Comparison of ENCODE assay signal across 8 cellular contexts in the genomic region with DNA sequence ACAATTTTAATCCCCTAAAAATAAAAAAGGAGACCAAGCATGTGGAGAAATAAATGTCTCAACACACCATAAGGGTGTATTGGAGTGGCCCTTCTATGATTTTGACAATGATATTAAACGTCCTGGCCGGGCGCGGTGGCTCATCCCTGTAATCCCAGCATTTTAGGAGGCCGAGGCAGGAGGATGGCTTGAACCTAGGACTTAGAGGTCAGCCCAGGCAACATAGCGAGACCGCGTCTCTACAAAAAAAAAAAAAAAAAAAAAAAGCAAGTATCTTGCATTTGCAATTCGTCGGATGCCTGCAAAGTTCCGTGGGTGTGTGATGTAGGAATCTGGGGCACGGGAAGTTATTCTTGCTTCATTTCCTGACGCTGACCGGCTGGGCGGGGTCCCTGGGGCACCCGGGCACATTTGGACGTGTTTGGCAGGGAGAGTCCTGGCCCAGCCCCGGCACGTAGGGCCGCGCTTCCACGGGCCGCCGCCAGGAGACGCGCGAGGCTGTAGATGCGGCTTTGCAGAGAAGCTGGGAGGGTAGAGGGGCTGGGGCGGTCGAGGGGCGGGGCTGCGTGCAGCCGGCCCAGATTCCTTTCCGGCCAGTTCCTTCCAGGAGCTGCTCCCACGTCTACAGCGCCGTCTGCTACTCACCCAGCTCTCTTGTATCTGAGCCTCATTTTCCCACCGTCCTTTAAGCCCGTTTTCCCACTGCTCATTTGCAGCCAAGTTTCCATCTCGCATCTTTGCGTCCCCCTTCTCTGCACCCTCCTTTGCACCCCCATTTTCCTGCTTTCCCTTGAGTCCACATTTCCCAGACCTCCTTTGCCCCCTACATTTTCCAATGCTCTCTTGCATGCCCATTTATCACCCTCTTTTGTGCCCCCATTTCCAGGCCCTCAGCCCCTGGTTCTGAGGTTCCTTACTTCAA. TPM values are rescaled to one million over a fixed set of nuclear protein-coding genes. Genes with fewer than 3 reads are reported as not detected.
DNase-seq lines count a peak whose midpoint lies in the region; ATAC-seq, FAIRE-seq and TF ChIP-seq lines count a peak whose summit lies in the region.

No MANE protein-coding gene starts in this region.

- peak overlapping the region; percentile 30 for H2AFZ ChIP-seq in fibroblast of lung (ENCODE audit: low read length)

- peaks cover 2% of the 10 kb centered on the region for H3K4me1 ChIP-seq in fibroblast of lung (ENCODE audit: control insufficient read depth, extremely low read depth, insufficient read depth, low read length)

- no peak for FAIRE-seq in RCC 7860 (lab: Jason Lieb, UNC)

- H3K4me3 ChIP-seq in fibroblast of lung (replicated peaks in 1 of 4; ENCODE audit: control extremely low read depth in 1 of 4, insufficient read depth in 1 of 4, low read depth in 3 of 4, low read length in 4 of 4), result peak overlapping the region in 2 of 4 experiments; percentile 28 to 43

- no peaks in the 10 kb centered on the region for H3K9me3 ChIP-seq in fibroblast of lung (ENCODE audit: control insufficient read depth, insufficient read depth, low read depth, low read length)

- DNase-seq in GM10248 (ENCODE audit: extremely low spot score) (peak; percentile 91), Kasumi-1 (lab: John Stamatoyannopoulos, UW) (peak; percentile 85 to 86), RCC 7860 (ENCODE audit: low spot score) (peak; percentile 80), activated T-helper 1 cell treated with Interleukin-2 at 50 U/mL for 16 hours (ENCODE audit: low read depth) (peak; percentile 65), fibroblast of lung (ENCODE audit: low read depth in 2 of 2) (peak; percentile 86 to 88)
- peak; percentile 60 to 82 (median 74) for DNase-seq in naive thymus-derived CD8-positive, alpha-beta T cell
- peak; percentile 82 to 92 for DNase-seq in stimulated activated effector memory CD8-positive, alpha-beta T cell treated with anti-CD3 and anti-CD28 coated beads, Interleukin-12 subunit alpha, Interleukin-12 subunit beta, amount 100 ng/mL, for 72 hours (ENCODE audit: low spot score in 2 of 2)

- H4K20me1 ChIP-seq in fibroblast of lung (ENCODE audit: control insufficient read depth, extremely low read depth, insufficient read depth, low read length), result no peaks in the 10 kb centered on the region

- H3K9ac ChIP-seq in fibroblast of lung (ENCODE audit: insufficient read depth, low read length), result no peak overlapping the region

- POLR2A ChIA-PET in GM10248 (lab: Yijun Ruan, JAX), result interaction anchor here (0.6 kb wide), 2 partner anchors 81 to 87 kb away, joined by 3 to 4 read pairs; partner anchors contain the start of gene SWSAP1
- POLR2A ChIA-PET in naive thymus-derived CD8-positive, alpha-beta T cell (lab: Charles Lee), result interaction anchor here (0.7 to 0.8 kb wide), 3 partner anchors 31 to 203 kb away, joined by 3 to 6 read pairs (median 5); no protein-coding TSS in a partner anchor

- no peaks in the 10 kb centered on the region for H3K27me3 ChIP-seq in fibroblast of lung (ENCODE audit: control insufficient read depth, insufficient read depth, low read length)

- peaks cover 6 to 54% (median 24%) of the 10 kb centered on the region in 5 donors for H3K27me3 Mint-ChIP-seq in naive thymus-derived CD8-positive, alpha-beta T cell

- H3K36me3 ChIP-seq in fibroblast of lung (ENCODE audit: control insufficient read depth, insufficient read depth, low read length), result no peaks in the 10 kb centered on the region

- no peak overlapping the region for H3K27ac Mint-ChIP-seq in naive thymus-derived CD8-positive, alpha-beta T cell
- no peak overlapping the region for H3K27ac Mint-ChIP-seq in stimulated activated effector memory CD8-positive, alpha-beta T cell treated with anti-CD3 and anti-CD28 coated beads, Interleukin-12 subunit alpha, Interleukin-12 subunit beta, amount 100 ng/mL, for 72 hours

- H3K36me3 Mint-ChIP-seq in naive thymus-derived CD8-positive, alpha-beta T cell, result no peaks in the 10 kb centered on the region
- H3K36me3 Mint-ChIP-seq in stimulated activated effector memory CD8-positive, alpha-beta T cell treated with anti-CD3 and anti-CD28 coated beads, Interleukin-12 subunit alpha, Interleukin-12 subunit beta, amount 100 ng/mL, for 72 hours, result no peaks in the 10 kb centered on the region

- TF ChIP-seq CTCF in GM10248 (IDR thresholded peaks at IDR 0.05; ENCODE audit: control extremely low read depth, extremely low read depth, low read depth, missing control alignments) (peak; percentile 99), fibroblast of lung (conservative IDR thresholded peaks at IDR 0.05 in 1 of 2, IDR thresholded peaks at IDR 0.05 in 1 of 2; ENCODE audit: low read depth in 1 of 2, low read length in 2 of 2) (peak; percentile 92 to 94)

- peak; percentile 96 to 99 for ATAC-seq in naive thymus-derived CD8-positive, alpha-beta T cell
- peak; percentile 94 for ATAC-seq in stimulated activated effector memory CD8-positive, alpha-beta T cell treated with anti-CD3 and anti-CD28 coated beads, Interleukin-12 subunit alpha, Interleukin-12 subunit beta, amount 100 ng/mL, for 72 hours
- ATAC-seq in HG03442 (IDR thresholded peaks at IDR 0.05; ENCODE audit: unreplicated experiment), result no peak

- H3K4me3 Mint-ChIP-seq in naive thymus-derived CD8-positive, alpha-beta T cell, result peak overlapping the region in 5 of 10 donors; percentile 22 to 50 (median 29)
- H3K4me3 Mint-ChIP-seq in stimulated activated effector memory CD8-positive, alpha-beta T cell treated with anti-CD3 and anti-CD28 coated beads, Interleukin-12 subunit alpha, Interleukin-12 subunit beta, amount 100 ng/mL, for 72 hours, result peak overlapping the region; percentile 52

- H3K4me1 Mint-ChIP-seq in naive thymus-derived CD8-positive, alpha-beta T cell, result peaks cover 3 to 14% (median 7%) of the 10 kb centered on the region in 4 donors
- peaks cover 9% of the 10 kb centered on the region for H3K4me1 Mint-ChIP-seq in stimulated activated effector memory CD8-positive, alpha-beta T cell treated with anti-CD3 and anti-CD28 coated beads, Interleukin-12 subunit alpha, Interleukin-12 subunit beta, amount 100 ng/mL, for 72 hours

- no peaks in the 10 kb centered on the region for H3K79me2 ChIP-seq in fibroblast of lung (ENCODE audit: control insufficient read depth, insufficient read depth, low read length)

- CTCF ChIA-PET in GM10248 (lab: Yijun Ruan, JAX), result interaction anchor here (0.6 to 2.7 kb wide), 39 partner anchors 9 to 326 kb away, joined by 3 to 10 read pairs (median 4); partner anchors contain the start of genes DOCK6, ELAVL3, EPOR and RAB3D

- no peak overlapping the region for H3K27ac ChIP-seq in fibroblast of lung (ENCODE audit: insufficient read depth, low read length)

- no peaks in the 10 kb centered on the region for H3K9me3 Mint-ChIP-seq in naive thymus-derived CD8-positive, alpha-beta T cell
- no peaks in the 10 kb centered on the region for H3K9me3 Mint-ChIP-seq in stimulated activated effector memory CD8-positive, alpha-beta T cell treated with anti-CD3 and anti-CD28 coated beads, Interleukin-12 subunit alpha, Interleukin-12 subunit beta, amount 100 ng/mL, for 72 hours

- H3K4me2 ChIP-seq in fibroblast of lung (ENCODE audit: extremely low read depth, insufficient read depth, low read length), result peak overlapping the region; percentile 19

RNA-seq across cellular contexts. Expression of gene TSPAN16, which starts 2.2 kb away (rescaled TPM):
- total RNA-seq in fibroblast of lung, result not detected in 2 replicates
- not detected in 2 replicates for polyA plus RNA-seq in fibroblast of lung
- polyA plus RNA-seq in fibroblast of lung (2012), result not detected in 2 replicates
- polyA minus RNA-seq in fibroblast of lung (ENCODE audit: low replicate concordance), result not detected in 2 replicates
- not detected for total RNA-seq in naive thymus-derived CD8-positive, alpha-beta T cell
- polyA plus RNA-seq in naive thymus-derived CD8-positive, alpha-beta T cell, result not detected

RNA-seq across cellular contexts. Expression of gene DOCK6, which starts 31.4 kb away (rescaled TPM):
- total RNA-seq in fibroblast of lung, result 10.5 and 17.7 TPM in 2 replicates
- 6.9 and 10.0 TPM in 2 replicates for polyA plus RNA-seq in fibroblast of lung
- polyA plus RNA-seq in fibroblast of lung (2012), result 17.6 and 27.7 TPM in 2 replicates
- 30.9 and 34.4 TPM in 2 replicates for polyA minus RNA-seq in fibroblast of lung (ENCODE audit: low replicate concordance)
- total RNA-seq in naive thymus-derived CD8-positive, alpha-beta T cell, result under 1 TPM; 0.16 to 0.34 TPM
- not detected for polyA plus RNA-seq in naive thymus-derived CD8-positive, alpha-beta T cell

RNA-seq across cellular contexts. Expression of gene RAB3D, which starts 45.7 kb away (rescaled TPM):
- total RNA-seq in fibroblast of lung, result 15.4 and 20.0 TPM in 2 replicates
- 11.5 and 16.2 TPM in 2 replicates for polyA plus RNA-seq in fibroblast of lung
- polyA plus RNA-seq in fibroblast of lung (2012), result 5.2 and 6.8 TPM in 2 replicates
- 81.4 and 87.0 TPM in 2 replicates for polyA minus RNA-seq in fibroblast of lung (ENCODE audit: low replicate concordance)
- 1 to 10 TPM; 4.5 to 4.9 TPM for total RNA-seq in naive thymus-derived CD8-positive, alpha-beta T cell
- 1 to 10 TPM in 1 of 3 donors, under 1 TPM in 2; 0.80 to 1.4 (median 0.89) TPM for polyA plus RNA-seq in naive thymus-derived CD8-positive, alpha-beta T cell

RNA-seq across cellular contexts. Expression of gene TMEM205, which starts 52.3 kb away (rescaled TPM):
- total RNA-seq in fibroblast of lung, result 54.7 and 76.8 TPM in 2 replicates
- 68.4 and 78.6 TPM in 2 replicates for polyA plus RNA-seq in fibroblast of lung
- polyA plus RNA-seq in fibroblast of lung (2012), result 55.2 and 66.9 TPM in 2 replicates
- 50.4 and 112 TPM in 2 replicates for polyA minus RNA-seq in fibroblast of lung (ENCODE audit: low replicate concordance)
- total RNA-seq in naive thymus-derived CD8-positive, alpha-beta T cell, result 10 to 100 TPM; 22.9 to 25.8 TPM
- polyA plus RNA-seq in naive thymus-derived CD8-positive, alpha-beta T cell, result 10 to 100 TPM; 56.6 to 76.1 (median 66.8) TPM

RNA-seq across cellular contexts. Expression of gene CCDC159, which starts 52.6 kb away (rescaled TPM):
- 10.1 and 11.3 TPM in 2 replicates for total RNA-seq in fibroblast of lung
- polyA plus RNA-seq in fibroblast of lung, result 13.8 and 14.4 TPM in 2 replicates
- 14.6 and 14.8 TPM in 2 replicates for polyA plus RNA-seq in fibroblast of lung (2012)
- polyA minus RNA-seq in fibroblast of lung (ENCODE audit: low replicate concordance), result 15.7 and 20.7 TPM in 2 replicates
- total RNA-seq in naive thymus-derived CD8-positive, alpha-beta T cell, result 10 to 100 TPM; 59.9 to 61.6 TPM
- polyA plus RNA-seq in naive thymus-derived CD8-positive, alpha-beta T cell, result 10 to 100 TPM; 13.7 to 16.8 (median 15.0) TPM
